Comparison of ENCODE assay signal across 29 cellular contexts in the genomic region with DNA sequence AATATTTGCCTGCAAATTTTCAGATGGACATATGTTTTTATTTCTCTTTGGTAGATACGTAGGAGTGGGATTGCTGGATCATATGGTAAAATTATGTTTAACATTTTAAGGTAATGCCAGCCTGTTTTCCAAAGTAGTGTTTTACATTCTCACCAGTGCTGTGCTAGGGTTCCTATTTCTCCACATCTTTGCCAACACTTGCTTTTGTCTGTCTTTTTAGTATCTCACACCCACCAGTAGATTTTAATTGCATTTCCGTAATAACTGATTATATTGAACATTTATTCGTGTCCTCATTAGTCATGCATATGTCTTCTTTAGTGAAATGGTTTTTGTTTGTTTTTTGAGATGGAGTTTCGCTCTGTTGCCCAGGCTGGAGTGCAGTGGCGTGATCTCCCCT.
"Had no signal": no experiment of that assay in that cellular context is flagged by ENCODE, and none has a peak within 500 bp of the region (broad histone marks: within the 10 kb centered on the region; RNA-seq: fewer than 3 reads in every experiment).

No MANE protein-coding gene starts in this region.

- H3K9me3 ChIP-seq: stomach, suprapubic skin, testis, thoracic aorta, thyroid gland, tibial artery, tibial nerve, transverse colon, upper lobe of left lung, upper lobe of right lung, uterus, vagina had no signal

- H3K27ac Mint-ChIP-seq: stimulated activated effector memory CD8-positive, alpha-beta T cell treated with anti-CD3 and anti-CD28 coated beads, Interleukin-12 subunit alpha, Interleukin-12 subunit beta, amount 100 ng/mL, for 72 hours; stimulated activated memory B cell treated with anti-CD40 and anti-IgM and Interleukin-4, amounts not matched to agents 10 μg/mL and 1 μg/mL and 100 μg/mL, for 72 hours; stimulated activated naive B cell treated with anti-CD40 and anti-IgM and Interleukin-4, amounts not matched to agents 10 μg/mL and 1 μg/mL and 100 μg/mL, for 72 hours; stimulated activated naive CD8-positive, alpha-beta T cell treated with anti-CD3 and anti-CD28 coated beads, Interleukin-15, amount 100 ng/mL, for 72 hours; stimulated activated naive CD8-positive, alpha-beta T cell treated with anti-CD3 and anti-CD28 coated beads, Interleukin-15, Interleukin-2, amounts not matched to agents 100 ng/mL and 50 ng/mL, for 24 hours; type B pancreatic cell had no signal

- H3K27me3 Mint-ChIP-seq: stimulated activated memory B cell treated with anti-CD40 and anti-IgM and Interleukin-4, amounts not matched to agents 10 μg/mL and 1 μg/mL and 100 μg/mL, for 72 hours; stimulated activated naive B cell treated with anti-CD40 and anti-IgM and Interleukin-4, amounts not matched to agents 10 μg/mL and 1 μg/mL and 100 μg/mL, for 72 hours; stimulated activated naive CD8-positive, alpha-beta T cell treated with anti-CD3 and anti-CD28 coated beads, Interleukin-15, amount 100 ng/mL, for 72 hours; stimulated activated naive CD8-positive, alpha-beta T cell treated with anti-CD3 and anti-CD28 coated beads, Interleukin-15, Interleukin-2, amounts not matched to agents 100 ng/mL and 50 ng/mL, for 24 hours; type B pancreatic cell had no signal

- H3K4me3 ChIP-seq: stomach, suprapubic skin, testis, thoracic aorta, thyroid gland, tibial artery, tibial nerve, transverse colon, upper lobe of left lung, upper lobe of right lung, uterus, vagina had no signal

- FAIRE-seq: urothelium cell line had no signal

- H3K4me3 Mint-ChIP-seq: stimulated activated effector memory CD8-positive, alpha-beta T cell treated with anti-CD3 and anti-CD28 coated beads, Interleukin-12 subunit alpha, Interleukin-12 subunit beta, amount 100 ng/mL, for 72 hours; stimulated activated memory B cell treated with anti-CD40 and anti-IgM and Interleukin-4, amounts not matched to agents 10 μg/mL and 1 μg/mL and 100 μg/mL, for 72 hours; stimulated activated naive B cell treated with anti-CD40 and anti-IgM and Interleukin-4, amounts not matched to agents 10 μg/mL and 1 μg/mL and 100 μg/mL, for 72 hours; stimulated activated naive CD8-positive, alpha-beta T cell treated with anti-CD3 and anti-CD28 coated beads, Interleukin-15, amount 100 ng/mL, for 72 hours; stimulated activated naive CD8-positive, alpha-beta T cell treated with anti-CD3 and anti-CD28 coated beads, Interleukin-15, Interleukin-2, amounts not matched to agents 100 ng/mL and 50 ng/mL, for 24 hours; type B pancreatic cell had no signal

- H3K4me1 Mint-ChIP-seq: stimulated activated effector memory CD8-positive, alpha-beta T cell treated with anti-CD3 and anti-CD28 coated beads, Interleukin-12 subunit alpha, Interleukin-12 subunit beta, amount 100 ng/mL, for 72 hours had no signal

- ATAC-seq: stimulated activated effector memory CD8-positive, alpha-beta T cell treated with anti-CD3 and anti-CD28 coated beads, Interleukin-12 subunit alpha, Interleukin-12 subunit beta, amount 100 ng/mL, for 72 hours; stimulated activated memory B cell treated with anti-CD40 and anti-IgM and Interleukin-4, amounts not matched to agents 10 μg/mL and 1 μg/mL and 100 μg/mL, for 72 hours; stimulated activated naive B cell treated with anti-CD40 and anti-IgM and Interleukin-4, amounts not matched to agents 10 μg/mL and 1 μg/mL and 100 μg/mL, for 72 hours; stimulated activated naive CD8-positive, alpha-beta T cell treated with anti-CD3 and anti-CD28 coated beads, Interleukin-15, amount 100 ng/mL, for 72 hours; stimulated activated naive CD8-positive, alpha-beta T cell treated with anti-CD3 and anti-CD28 coated beads, Interleukin-15, Interleukin-2, amounts not matched to agents 100 U/mL and 50 U/mL, for 24 hours; upper lobe of right lung had no signal

- H3K4me1 ChIP-seq: uterus had no signal

- H3K36me3 Mint-ChIP-seq: stimulated activated effector memory CD8-positive, alpha-beta T cell treated with anti-CD3 and anti-CD28 coated beads, Interleukin-12 subunit alpha, Interleukin-12 subunit beta, amount 100 ng/mL, for 72 hours had no signal

- H3K27me3 ChIP-seq: stomach, suprapubic skin, testis, thyroid gland, tibial artery, tibial nerve, transverse colon, upper lobe of left lung, upper lobe of right lung, uterus, vagina had no signal

- H3K36me3 ChIP-seq: stomach, suprapubic skin, thoracic aorta, thyroid gland, tibial artery, tibial nerve, transverse colon, upper lobe of left lung, upper lobe of right lung, uterus, vagina had no signal

- H3K27ac ChIP-seq: stomach, suprapubic skin, testis, thoracic aorta, thyroid gland, tibial artery, tibial nerve, transverse colon, upper lobe of left lung, upper lobe of right lung, uterus, vagina had no signal

- H3K9me3 Mint-ChIP-seq: stimulated activated effector memory CD8-positive, alpha-beta T cell treated with anti-CD3 and anti-CD28 coated beads, Interleukin-12 subunit alpha, Interleukin-12 subunit beta, amount 100 ng/mL, for 72 hours; stimulated activated memory B cell treated with anti-CD40 and anti-IgM and Interleukin-4, amounts not matched to agents 10 μg/mL and 1 μg/mL and 100 μg/mL, for 72 hours; stimulated activated naive CD8-positive, alpha-beta T cell treated with anti-CD3 and anti-CD28 coated beads, Interleukin-15, Interleukin-2, amounts not matched to agents 100 ng/mL and 50 ng/mL, for 24 hours; type B pancreatic cell had no signal

- DNase-seq: stimulated activated CD4-positive, alpha-beta T cell treated with anti-CD3 and anti-CD28 coated beads, Interleukin-2, amount 100 ng/mL, for 48 hours; stimulated activated CD4-positive, alpha-beta T cell treated with anti-CD3 and anti-CD28 coated beads, Interleukin-4, amount 100 ng/mL, for 1 hour; stimulated activated CD4-positive, alpha-beta T cell treated with anti-CD3 and anti-CD28 coated beads, Interleukin-4, amount 100 ng/mL, for 24 hours; stimulated activated CD4-positive, alpha-beta T cell treated with anti-CD3 and anti-CD28 coated beads, Interleukin-4, amount 100 ng/mL, for 4 hours; stimulated activated CD8-positive, alpha-beta memory T cell treated with anti-CD3 and anti-CD28 coated beads, Interleukin-4, amount 100 ng/mL, for 48 hours; stimulated activated naive B cell treated with anti-CD40 and anti-IgM and Interleukin-4, amounts not matched to agents 10 μg/mL and 1 μg/mL and 100 μg/mL, for 72 hours; stimulated activated naive CD4-positive, alpha-beta T cell; stimulated activated naive CD4-positive, alpha-beta T cell treated with Interleukin-2 at 50 U/mL for 16 hours; stimulated activated naive CD8-positive, alpha-beta T cell treated with anti-CD3 and anti-CD28 coated beads, Interleukin-15, amount 100 ng/mL, for 72 hours; stimulated activated naive CD8-positive, alpha-beta T cell treated with anti-CD3 and anti-CD28 coated beads, Interleukin-15, Interleukin-2, amounts not matched to agents 100 U/mL and 50 U/mL, for 24 hours; stomach; substantia nigra; testis; thyroid gland; tibial artery; transverse colon; trophoblast cell; upper lobe of left lung; upper lobe of right lung; uterus had no signal
